11 cellular contexts compared by ENCODE assay signal in genomic region chr5:59069438-59070079, GRCh38.
A peak's percentile ranks its signal among the peaks of the same experiment; 100 is the strongest.
DNase-seq lines count a peak whose midpoint lies in the region; ATAC-seq, FAIRE-seq and TF ChIP-seq lines count a peak whose summit lies in the region.
"Had no signal": no experiment of that assay in that cellular context is flagged by ENCODE, and none has a peak within 500 bp of the region (broad histone marks: within the 10 kb centered on the region; RNA-seq: fewer than 3 reads in every experiment).

No MANE protein-coding gene starts in this region.

- peaks cover 7% of the 10 kb centered on the region for H3K27me3 Mint-ChIP-seq in type B pancreatic cell
- no peaks in the 10 kb centered on the region for H3K27me3 Mint-ChIP-seq in endodermal cell (ENCODE audit: insufficient read depth)

- peaks cover 10% of the 10 kb centered on the region for H3K9me3 Mint-ChIP-seq in type B pancreatic cell
- no peaks in the 10 kb centered on the region for H3K9me3 Mint-ChIP-seq in endodermal cell

- ATAC-seq in HG03196 (IDR thresholded peaks at IDR 0.05; ENCODE audit: unreplicated experiment): no peak

- 22 to 74% methylated on average over 1 to 2 of the region's 2 CpGs for WGBS in endodermal cell (ENCODE audit: insufficient coverage in 1 of 2, insufficient read length in 1 of 2), 2 experiments

- TF ChIP-seq CTCF in bronchial epithelial cell (IDR thresholded peaks at IDR 0.05; ENCODE audit: insufficient read depth, low read length, severe bottlenecking) (no peak), type B pancreatic cell (conservative IDR thresholded peaks at IDR 0.05) (no peak), endodermal cell (conservative IDR thresholded peaks at IDR 0.05) (no peak)

- no peaks in the 10 kb centered on the region for H3K36me3 ChIP-seq in bronchial epithelial cell (ENCODE audit: control insufficient read depth, insufficient read depth, low read length)
- no peaks in the 10 kb centered on the region for H3K36me3 ChIP-seq in endodermal cell (ENCODE audit: control insufficient read depth, insufficient read depth, low read length)

- H3K4me3 ChIP-seq in bronchial epithelial cell (ENCODE audit: low read depth, low read length) (no peak overlapping the region), endodermal cell (ENCODE audit: low read length) (no peak overlapping the region)

- DNase-seq in NCI-H2171 treated with DMSO at 0.1 percent for 48 hours (lab: John Stamatoyannopoulos, UW): peak; percentile 18
- no peak for DNase-seq in NCI-H2171 (lab: John Stamatoyannopoulos, UW)
- DNase-seq in bronchial epithelial cell (ENCODE audit: low read depth): peak; percentile 90
- peak; percentile 86 for DNase-seq in islet precursor cell
- DNase-seq in type B pancreatic cell (ENCODE audit: extremely low spot score, unreplicated experiment): no peak
- DNase-seq in SHP77 (lab: John Stamatoyannopoulos, UW): no peak
- DNase-seq in endodermal cell: no peak
- DNase-seq: activated B cell treated with CpG ODN at 0.5 μM for 24 hours had no signal

- no peaks in the 10 kb centered on the region for H3K9me3 ChIP-seq in endodermal cell (ENCODE audit: control insufficient read depth, low read length)

- H3K36me3 Mint-ChIP-seq in type B pancreatic cell (peaks cover 15% of the 10 kb centered on the region), endodermal cell (ENCODE audit: low read depth) (no peaks in the 10 kb centered on the region)
- H3K36me3 Mint-ChIP-seq: brain had no signal

- no peaks in the 10 kb centered on the region for H3K4me1 Mint-ChIP-seq in type B pancreatic cell (ENCODE audit: unreplicated experiment)
- H3K4me1 Mint-ChIP-seq in endodermal cell: peaks cover 13% of the 10 kb centered on the region
- H3K4me1 Mint-ChIP-seq: activated B cell treated with CpG ODN at 0.5 μM for 24 hours had no signal

- H3K27ac ChIP-seq in endodermal cell (ENCODE audit: low read depth, low read length): no peak overlapping the region
- H3K27ac ChIP-seq: 22Rv1 had no signal

- H3K27ac Mint-ChIP-seq in type B pancreatic cell (peak overlapping the region; percentile 42), endodermal cell (no peak overlapping the region)
- H3K27ac Mint-ChIP-seq: activated B cell treated with CpG ODN at 0.5 μM for 24 hours had no signal

- H3K4me3 Mint-ChIP-seq in type B pancreatic cell (no peak overlapping the region), endodermal cell (no peak overlapping the region)
- H3K4me3 Mint-ChIP-seq: activated B cell treated with CpG ODN at 0.5 μM for 24 hours, brain had no signal

- H3K9ac ChIP-seq in endodermal cell (ENCODE audit: extremely low read depth, low read length, poor library complexity, severe bottlenecking): no peak overlapping the region

- no peak for FAIRE-seq in bronchial epithelial cell (lab: Jason Lieb, UNC)

- H3K27me3 ChIP-seq in bronchial epithelial cell (ENCODE audit: control insufficient read depth, insufficient read depth, low read length) (no peaks in the 10 kb centered on the region), endodermal cell (ENCODE audit: control insufficient read depth, insufficient read depth, low read length, poor library complexity, severe bottlenecking) (no peaks in the 10 kb centered on the region)

- H3K4me1 ChIP-seq in endodermal cell (ENCODE audit: control insufficient read depth, insufficient read depth, low read length): no peaks in the 10 kb centered on the region

Comparison
In these comparisons a context has a peak if more than half of its experiments do, and no peak if none do; other contexts are left out.
1. DNase-seq: peak in NCI-H2171 treated with DMSO at 0.1 percent for 48 hours (single experiment), bronchial epithelial cell (single experiment) and islet precursor cell (single experiment); none in NCI-H2171 (single experiment), type B pancreatic cell (single experiment), SHP77 (0 of 2) and endodermal cell (single experiment).